Comparison of ENCODE assay signal across 8 cellular contexts in genomic region chr5:40688127-40688756, GRCh38. TPM values are rescaled to one million over a fixed set of nuclear protein-coding genes. Genes with fewer than 3 reads are reported as not detected.
A peak's percentile ranks its signal among the peaks of the same experiment; 100 is the strongest.
DNase-seq lines count a peak whose midpoint lies in the region; ATAC-seq, FAIRE-seq and TF ChIP-seq lines count a peak whose summit lies in the region.

No MANE protein-coding gene starts in this region.

- H3K4me1 ChIP-seq in RWPE2 (ENCODE audit: insufficient read depth, poor library complexity, severe bottlenecking) (peaks cover 56% of the 10 kb centered on the region), thymus (ENCODE audit: control insufficient read depth, insufficient read depth, low read length) (peaks cover 6% of the 10 kb centered on the region)

- ATAC-seq in RWPE2 (ENCODE audit: low read depth), result peak; percentile 74

- H3K27me3 ChIP-seq in RWPE2 (ENCODE audit: insufficient read depth, poor library complexity, severe bottlenecking) (no peaks in the 10 kb centered on the region), thymus (ENCODE audit: control insufficient read depth, insufficient read depth) (no peaks in the 10 kb centered on the region)

- H3K9me3 ChIP-seq in RWPE2 (ENCODE audit: severe bottlenecking) (no peaks in the 10 kb centered on the region), thymus (ENCODE audit: control insufficient read depth) (no peaks in the 10 kb centered on the region)

- H3K4me1 Mint-ChIP-seq in osteocyte (ENCODE audit: unreplicated experiment), result peaks cover 71% of the 10 kb centered on the region

- H3K36me3 ChIP-seq in RWPE2 (ENCODE audit: low read depth) (peaks cover 86% of the 10 kb centered on the region), thymus (ENCODE audit: control insufficient read depth, insufficient read depth) (peaks cover 10% of the 10 kb centered on the region)

- peak; percentile 89 for DNase-seq in ELR (ENCODE audit: low read depth)
- DNase-seq in H54 (ENCODE audit: insufficient read length, low spot score), result peak; percentile 72
- DNase-seq in LoVo (ENCODE audit: low spot score), result peak; percentile 90
- DNase-seq in RWPE2 (ENCODE audit: low spot score), result no peak
- peak; percentile 74 for DNase-seq in activated effector memory CD4-positive, alpha-beta T cell treated with Interleukin-2 at 50 U/mL for 16 hours
- peak; percentile 79 to 94 for DNase-seq in foreskin fibroblast
- DNase-seq in osteocyte (ENCODE audit: extremely low spot score, unreplicated experiment), result peak; percentile 91

- TF ChIP-seq CTCF in RWPE2 (IDR thresholded peaks at IDR 0.05; ENCODE audit: poor library complexity, severe bottlenecking), result peak; percentile 98
- peak; percentile 71 for TF ChIP-seq CTCF in foreskin fibroblast (IDR thresholded peaks at IDR 0.05; ENCODE audit: low read depth, low read length)
- peak; percentile 92 for TF ChIP-seq CTCF in osteocyte (IDR thresholded peaks at IDR 0.05)

- peak overlapping the region; percentile 86 for H3K27ac Mint-ChIP-seq in osteocyte (ENCODE audit: unreplicated experiment)

- H3K9me3 Mint-ChIP-seq in osteocyte (ENCODE audit: unreplicated experiment), result no peaks in the 10 kb centered on the region

- FAIRE-seq in H54 (lab: Jason Lieb, UNC), result no peak

- H3K4me3 ChIP-seq in RWPE2 (ENCODE audit: severe bottlenecking), result no peak overlapping the region
- H3K4me3 ChIP-seq in foreskin fibroblast (ENCODE audit: low read depth in 1 of 2, low read length in 2 of 2), result no peak overlapping the region
- H3K4me3 ChIP-seq in thymus (ENCODE audit: low read length), result peak overlapping the region; percentile 9

- WGBS in thymus, result 2% methylated on average over 8 of the region's 8 CpGs

- H3K27me3 Mint-ChIP-seq in osteocyte (ENCODE audit: unreplicated experiment), result no peaks in the 10 kb centered on the region

- peak overlapping the region; percentile 61 for H3K4me3 Mint-ChIP-seq in osteocyte (ENCODE audit: unreplicated experiment)

- no peak for TF ChIP-seq POLR2A in H54 (IDR thresholded peaks at IDR 0.05; ENCODE audit: low read depth, low read length)

- H3K27ac ChIP-seq in RWPE2 (ENCODE audit: poor library complexity, severe bottlenecking) (peak overlapping the region; percentile 57), thymus (ENCODE audit: low read depth) (no peak overlapping the region)

- peaks cover 58% of the 10 kb centered on the region for H3K36me3 Mint-ChIP-seq in osteocyte (ENCODE audit: unreplicated experiment)

RNA-seq across cellular contexts. Expression of gene PTGER4, which starts 8.5 kb away (rescaled TPM):
- total RNA-seq in osteocyte, result 68.0 and 70.0 TPM in 2 replicates
- 25.2 TPM for polyA plus RNA-seq in thymus
